In genomic region chr2:217362710-217363109, GRCh38 we compare ENCODE assay signal across 1 cellular context.
TF ChIP-seq lines count a peak whose summit lies in the region.

No MANE protein-coding gene starts in this region.

TF ChIP-seq in K562, 482 proteins besides CTCF, POLR2A, EP300 and RAD21 (continued from another document and continues in another):
- TF ChIP-seq, protein P1, sequence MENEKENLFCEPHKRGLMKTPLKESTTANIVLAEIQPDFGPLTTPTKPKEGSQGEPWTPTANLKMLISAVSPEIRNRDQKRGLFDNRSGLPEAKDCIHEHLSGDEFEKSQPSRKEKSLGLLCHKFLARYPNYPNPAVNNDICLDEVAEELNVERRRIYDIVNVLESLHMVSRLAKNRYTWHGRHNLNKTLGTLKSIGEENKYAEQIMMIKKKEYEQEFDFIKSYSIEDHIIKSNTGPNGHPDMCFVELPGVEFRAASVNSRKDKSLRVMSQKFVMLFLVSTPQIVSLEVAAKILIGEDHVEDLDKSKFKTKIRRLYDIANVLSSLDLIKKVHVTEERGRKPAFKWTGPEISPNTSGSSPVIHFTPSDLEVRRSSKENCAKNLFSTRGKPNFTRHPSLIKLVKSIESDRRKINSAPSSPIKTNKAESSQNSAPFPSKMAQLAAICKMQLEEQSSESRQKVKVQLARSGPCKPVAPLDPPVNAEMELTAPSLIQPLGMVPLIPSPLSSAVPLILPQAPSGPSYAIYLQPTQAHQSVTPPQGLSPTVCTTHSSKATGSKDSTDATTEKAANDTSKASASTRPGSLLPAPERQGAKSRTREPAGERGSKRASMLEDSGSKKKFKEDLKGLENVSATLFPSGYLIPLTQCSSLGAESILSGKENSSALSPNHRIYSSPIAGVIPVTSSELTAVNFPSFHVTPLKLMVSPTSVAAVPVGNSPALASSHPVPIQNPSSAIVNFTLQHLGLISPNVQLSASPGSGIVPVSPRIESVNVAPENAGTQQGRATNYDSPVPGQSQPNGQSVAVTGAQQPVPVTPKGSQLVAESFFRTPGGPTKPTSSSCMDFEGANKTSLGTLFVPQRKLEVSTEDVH (IDR thresholded peaks at IDR 0.05; ENCODE audit: low read depth, partially characterized antibody) = no peak
- TF ChIP-seq MAX (CRISPR knock-in tag; IDR thresholded peaks at IDR 0.05) (no peak), ZBTB49 (CRISPR knock-in tag; IDR thresholded peaks at IDR 0.05; ENCODE audit: borderline replicate concordance) (no peak), ZNF280B (CRISPR knock-in tag; IDR thresholded peaks at IDR 0.05) (no peak), ZNF699 (CRISPR knock-in tag; IDR thresholded peaks at IDR 0.05; ENCODE audit: insufficient replicate concordance) (no peak), ZNF165 (CRISPR knock-in tag; IDR thresholded peaks at IDR 0.05; ENCODE audit: borderline replicate concordance) (no peak), SREBF2 (CRISPR knock-in tag; IDR thresholded peaks at IDR 0.05) (no peak), PML (IDR thresholded peaks at IDR 0.05; ENCODE audit: low read length) (peak; percentile 60; the same call in 1 of the 2 replicates), GTF2E2 (tag; IDR thresholded peaks at IDR 0.05) (no peak), ZNF146 (CRISPR knock-in tag; IDR thresholded peaks at IDR 0.05; ENCODE audit: unreplicated experiment) (no peak), KHSRP (IDR thresholded peaks at IDR 0.05) (no peak), MTA2 (IDR thresholded peaks at IDR 0.05; ENCODE audit: low read depth) (peak; percentile 63), SRSF9 (IDR thresholded peaks at IDR 0.05; ENCODE audit: borderline replicate concordance, low read depth, low read length) (no peak), RB1 (IDR thresholded peaks at IDR 0.05; ENCODE audit: low read depth) (no peak), ZNF282 (CRISPR knock-in tag; IDR thresholded peaks at IDR 0.05) (no peak), NFIC (IDR thresholded peaks at IDR 0.05) (peak; percentile 6; the same call in 1 of the 2 replicates), TGIF2 (CRISPR knock-in tag; IDR thresholded peaks at IDR 0.05) (no peak), FOXP4 (CRISPR knock-in tag; IDR thresholded peaks at IDR 0.05; ENCODE audit: borderline replicate concordance) (no peak), PHF21A (IDR thresholded peaks at IDR 0.05; ENCODE audit: borderline replicate concordance, low read depth) (no peak), ZFP36 (IDR thresholded peaks at IDR 0.05; ENCODE audit: low read depth, low read length, partially characterized antibody) (peak; percentile 62), CBFA2T3 (IDR thresholded peaks at IDR 0.05) (peak; percentile 80), ZNF384 (IDR thresholded peaks at IDR 0.05; ENCODE audit: low read depth, low read length) (no peak), U2AF1 (optimal IDR thresholded peaks at IDR 0.05; ENCODE audit: low read depth, low read length) (no peak), ATF6 (CRISPR knock-in tag; IDR thresholded peaks at IDR 0.05) (no peak), SIRT6 (IDR thresholded peaks at IDR 0.05; ENCODE audit: low read depth, low read length) (no peak), TSC22D4 (tag; IDR thresholded peaks at IDR 0.05) (no peak), SRF (CRISPR knock-in tag; IDR thresholded peaks at IDR 0.05) (peak in 1 of 2 experiments; percentile 50; a peak in 1 of 4 replicates), CCNT2 (IDR thresholded peaks at IDR 0.05; ENCODE audit: borderline replicate concordance, extremely low read depth, insufficient read length, low read depth, low read length) (peak; percentile 85), CBX3 (IDR thresholded peaks at IDR 0.05; ENCODE audit: borderline replicate concordance in 1 of 2, low read length in 2 of 2) (no peak), TAL1 (IDR thresholded peaks at IDR 0.05) (peak; percentile 87), CEBPG (CRISPR knock-in tag; IDR thresholded peaks at IDR 0.05) (no peak), CEBPG (tag; conservative IDR thresholded peaks at IDR 0.05 in 1 of 2, IDR thresholded peaks at IDR 0.05 in 1 of 2) (0 out of 4 replicates have a peak, but pooled peaks of 1 of the 2 experiments have one; percentile 18), DMBX1 (CRISPR knock-in tag; IDR thresholded peaks at IDR 0.05; ENCODE audit: borderline replicate concordance) (peak; percentile 15; the same call in 1 of the 2 replicates)
- TF ChIP-seq, protein P2, sequence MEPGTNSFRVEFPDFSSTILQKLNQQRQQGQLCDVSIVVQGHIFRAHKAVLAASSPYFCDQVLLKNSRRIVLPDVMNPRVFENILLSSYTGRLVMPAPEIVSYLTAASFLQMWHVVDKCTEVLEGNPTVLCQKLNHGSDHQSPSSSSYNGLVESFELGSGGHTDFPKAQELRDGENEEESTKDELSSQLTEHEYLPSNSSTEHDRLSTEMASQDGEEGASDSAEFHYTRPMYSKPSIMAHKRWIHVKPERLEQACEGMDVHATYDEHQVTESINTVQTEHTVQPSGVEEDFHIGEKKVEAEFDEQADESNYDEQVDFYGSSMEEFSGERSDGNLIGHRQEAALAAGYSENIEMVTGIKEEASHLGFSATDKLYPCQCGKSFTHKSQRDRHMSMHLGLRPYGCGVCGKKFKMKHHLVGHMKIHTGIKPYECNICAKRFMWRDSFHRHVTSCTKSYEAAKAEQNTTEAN (CRISPR knock-in tag; IDR thresholded peaks at IDR 0.05) = no peak
- TF ChIP-seq, protein P3, sequence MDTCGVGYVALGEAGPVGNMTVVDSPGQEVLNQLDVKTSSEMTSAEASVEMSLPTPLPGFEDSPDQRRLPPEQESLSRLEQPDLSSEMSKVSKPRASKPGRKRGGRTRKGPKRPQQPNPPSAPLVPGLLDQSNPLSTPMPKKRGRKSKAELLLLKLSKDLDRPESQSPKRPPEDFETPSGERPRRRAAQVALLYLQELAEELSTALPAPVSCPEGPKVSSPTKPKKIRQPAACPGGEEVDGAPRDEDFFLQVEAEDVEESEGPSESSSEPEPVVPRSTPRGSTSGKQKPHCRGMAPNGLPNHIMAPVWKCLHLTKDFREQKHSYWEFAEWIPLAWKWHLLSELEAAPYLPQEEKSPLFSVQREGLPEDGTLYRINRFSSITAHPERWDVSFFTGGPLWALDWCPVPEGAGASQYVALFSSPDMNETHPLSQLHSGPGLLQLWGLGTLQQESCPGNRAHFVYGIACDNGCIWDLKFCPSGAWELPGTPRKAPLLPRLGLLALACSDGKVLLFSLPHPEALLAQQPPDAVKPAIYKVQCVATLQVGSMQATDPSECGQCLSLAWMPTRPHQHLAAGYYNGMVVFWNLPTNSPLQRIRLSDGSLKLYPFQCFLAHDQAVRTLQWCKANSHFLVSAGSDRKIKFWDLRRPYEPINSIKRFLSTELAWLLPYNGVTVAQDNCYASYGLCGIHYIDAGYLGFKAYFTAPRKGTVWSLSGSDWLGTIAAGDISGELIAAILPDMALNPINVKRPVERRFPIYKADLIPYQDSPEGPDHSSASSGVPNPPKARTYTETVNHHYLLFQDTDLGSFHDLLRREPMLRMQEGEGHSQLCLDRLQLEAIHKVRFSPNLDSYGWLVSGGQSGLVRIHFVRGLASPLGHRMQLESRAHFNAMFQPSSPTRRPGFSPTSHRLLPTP (IDR thresholded peaks at IDR 0.05; ENCODE audit: borderline replicate concordance, extremely low read depth, insufficient read length) = no peak
- TF ChIP-seq, protein P4, sequence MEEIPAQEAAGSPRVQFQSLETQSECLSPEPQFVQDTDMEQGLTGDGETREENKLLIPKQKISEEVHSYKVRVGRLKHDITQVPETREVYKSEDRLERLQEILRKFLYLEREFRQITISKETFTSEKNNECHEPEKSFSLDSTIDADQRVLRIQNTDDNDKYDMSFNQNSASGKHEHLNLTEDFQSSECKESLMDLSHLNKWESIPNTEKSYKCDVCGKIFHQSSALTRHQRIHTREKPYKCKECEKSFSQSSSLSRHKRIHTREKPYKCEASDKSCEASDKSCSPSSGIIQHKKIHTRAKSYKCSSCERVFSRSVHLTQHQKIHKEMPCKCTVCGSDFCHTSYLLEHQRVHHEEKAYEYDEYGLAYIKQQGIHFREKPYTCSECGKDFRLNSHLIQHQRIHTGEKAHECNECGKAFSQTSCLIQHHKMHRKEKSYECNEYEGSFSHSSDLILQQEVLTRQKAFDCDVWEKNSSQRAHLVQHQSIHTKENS (CRISPR knock-in tag; IDR thresholded peaks at IDR 0.05) = no peak
- TF ChIP-seq, protein P5, sequence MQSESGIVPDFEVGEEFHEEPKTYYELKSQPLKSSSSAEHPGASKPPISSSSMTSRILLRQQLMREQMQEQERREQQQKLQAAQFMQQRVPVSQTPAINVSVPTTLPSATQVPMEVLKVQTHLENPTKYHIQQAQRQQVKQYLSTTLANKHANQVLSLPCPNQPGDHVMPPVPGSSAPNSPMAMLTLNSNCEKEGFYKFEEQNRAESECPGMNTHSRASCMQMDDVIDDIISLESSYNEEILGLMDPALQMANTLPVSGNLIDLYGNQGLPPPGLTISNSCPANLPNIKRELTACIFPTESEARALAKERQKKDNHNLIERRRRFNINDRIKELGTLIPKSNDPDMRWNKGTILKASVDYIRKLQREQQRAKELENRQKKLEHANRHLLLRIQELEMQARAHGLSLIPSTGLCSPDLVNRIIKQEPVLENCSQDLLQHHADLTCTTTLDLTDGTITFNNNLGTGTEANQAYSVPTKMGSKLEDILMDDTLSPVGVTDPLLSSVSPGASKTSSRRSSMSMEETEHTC (IDR thresholded peaks at IDR 0.05) = no peak
